ENCODE assay signal across 17 cellular contexts in the genomic region with DNA sequence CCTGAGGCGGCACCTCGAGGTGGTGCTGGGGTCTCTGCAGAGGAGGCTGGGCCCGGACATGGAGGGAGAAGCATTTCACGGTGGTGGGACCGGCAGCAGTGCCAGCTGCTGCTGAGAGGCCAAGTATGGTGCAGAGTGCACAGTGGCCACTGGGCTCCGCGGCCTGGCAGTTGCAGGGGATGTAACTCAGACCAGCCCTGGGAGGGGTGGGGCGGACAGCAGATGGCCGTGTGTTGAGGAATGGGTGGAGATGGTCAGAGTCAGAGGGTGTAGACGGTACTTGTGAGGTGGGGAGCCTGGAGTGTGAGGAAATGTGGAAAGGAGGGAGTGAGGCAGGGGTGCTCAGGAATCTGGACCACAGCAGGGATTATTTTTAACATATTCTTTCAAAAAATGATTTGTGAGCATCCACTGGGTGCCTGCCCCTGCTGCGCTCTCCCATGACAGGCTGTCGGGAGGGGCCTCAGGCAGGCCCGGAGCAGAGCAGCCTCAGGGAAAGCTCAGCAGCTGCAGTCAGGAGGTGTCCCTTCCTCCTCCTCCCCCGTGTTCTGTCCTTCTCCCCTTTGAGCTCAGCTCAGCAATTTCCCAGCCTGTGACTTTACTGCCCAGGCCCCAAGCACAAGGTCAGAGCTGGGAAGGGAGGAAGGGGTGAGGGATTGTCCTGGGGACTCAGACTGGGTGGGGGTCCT.
DNase-seq lines count a peak whose midpoint lies in the region; ATAC-seq, FAIRE-seq and TF ChIP-seq lines count a peak whose summit lies in the region.
"Had no signal": no experiment of that assay in that cellular context is flagged by ENCODE, and none has a peak within 500 bp of the region (broad histone marks: within the 10 kb centered on the region; RNA-seq: fewer than 3 reads in every experiment).

No MANE protein-coding gene starts in this region.

- no peaks in the 10 kb centered on the region for H3K4me1 ChIP-seq in A549
- no peaks in the 10 kb centered on the region for H3K4me1 ChIP-seq in HEK293 (ENCODE audit: control insufficient read depth, insufficient read depth, low read length)
- H3K4me1 ChIP-seq in vagina, result no peaks in the 10 kb centered on the region
- H3K4me1 ChIP-seq: adrenal gland, esophagus squamous epithelium had no signal

- DNase-seq in A549 (ENCODE audit: low read depth in 1 of 2, low spot score in 1 of 2) (no peak), vagina (ENCODE audit: extremely low spot score in 2 of 2) (no peak), activated gamma-delta T cell (lab: John Stamatoyannopoulos, UW) (no peak), NCI-H2227 treated with DMSO at 0.1 percent for 48 hours (lab: John Stamatoyannopoulos, UW) (no peak)
- DNase-seq in effector memory CD8-positive, alpha-beta T cell, result no peak
- no peak for DNase-seq in natural killer cell treated with Interleukin-12 subunit alpha and Interleukin-12 subunit beta and Interleukin-15 and Interleukin-18, amount 100 ng/mL, for 72 hours (ENCODE audit: low spot score)
- no peak for DNase-seq in activated CD4-positive, alpha-beta T cell treated with anti-CD3 and anti-CD28 coated beads for 1 hour
- DNase-seq: activated CD4-positive, CD25-positive, alpha-beta regulatory T cell; adrenal gland; esophagus squamous epithelium; IMR-90; NCI-H187 treated with DMSO at 0.1 percent for 48 hours; NCI-H446; upper lobe of left lung had no signal

- POLR2A ChIA-PET in A549 (lab: Yijun Ruan, JAX), result no interaction called here
- POLR2A ChIA-PET in HEK293 (lab: Yijun Ruan, JAX), result no interaction called here

- intact Hi-C loops in vagina (cut with DNase I), result no loop called here

- CTCF ChIA-PET in A549 (lab: Yijun Ruan, JAX), result interaction anchor here (0.6 to 1.6 kb wide), 9 partner anchors 11 to 104 kb away, joined by 3 to 6 read pairs (median 4); no protein-coding TSS in a partner anchor
- CTCF ChIA-PET in HEK293 (lab: Yijun Ruan, JAX), result interaction anchor here (1.0 kb wide), 1 partner anchor 11 kb away, joined by 3 read pairs; no protein-coding TSS in a partner anchor

- peaks cover 41 to 44% of the 10 kb centered on the region in 2 donors for H3K4me1 Mint-ChIP-seq in effector memory CD8-positive, alpha-beta T cell (ENCODE audit: low read depth in 2 of 2)
- H3K4me1 Mint-ChIP-seq in natural killer cell treated with Interleukin-12 subunit alpha and Interleukin-12 subunit beta and Interleukin-15 and Interleukin-18, amount 100 ng/mL, for 72 hours (ENCODE audit: low read depth in 2 of 2), result peaks cover 45 to 58% of the 10 kb centered on the region in 2 donors

- H3K27me3 ChIP-seq in vagina, result no peaks in the 10 kb centered on the region
- H3K27me3 ChIP-seq: adrenal gland, cardiac muscle cell, esophagus squamous epithelium, upper lobe of left lung had no signal

- TF ChIP-seq POLR2A in A549 (IDR thresholded peaks at IDR 0.05; ENCODE audit: low read length) (no peak), vagina (IDR thresholded peaks at IDR 0.05) (no peak)

- H3K4me3 Mint-ChIP-seq in effector memory CD8-positive, alpha-beta T cell, result peak overlapping the region in 1 of 2 donors; percentile 62
- peak overlapping the region; percentile 38 for H3K4me3 Mint-ChIP-seq in natural killer cell treated with Interleukin-12 subunit alpha and Interleukin-12 subunit beta and Interleukin-15 and Interleukin-18, amount 100 ng/mL, for 72 hours

- H3K4me3 ChIP-seq in A549 (no peak overlapping the region), HEK293 (ENCODE audit: low read depth, low read length) (no peak overlapping the region), vagina (no peak overlapping the region)
- H3K4me3 ChIP-seq: adrenal gland, cardiac muscle cell, esophagus squamous epithelium, lung, upper lobe of left lung had no signal

- no peak overlapping the region for H3K4me2 ChIP-seq in A549

- no peak for FAIRE-seq in A549 (lab: Jason Lieb, UNC)

- H3K27ac Mint-ChIP-seq in effector memory CD8-positive, alpha-beta T cell, result peak overlapping the region; percentile 3 to 70
- H3K27ac Mint-ChIP-seq in natural killer cell treated with Interleukin-12 subunit alpha and Interleukin-12 subunit beta and Interleukin-15 and Interleukin-18, amount 100 ng/mL, for 72 hours, result peak overlapping the region; percentile 50 to 83

- TF ChIP-seq EP300 in A549 (IDR thresholded peaks at IDR 0.05), result no peak

- WGBS in A549 (ENCODE audit: missing lambda C conversion rate), result 81% methylated on average over 14 of the region's 14 CpGs

- H3K9me3 ChIP-seq in A549 (no peaks in the 10 kb centered on the region), HEK293 (ENCODE audit: control insufficient read depth, insufficient read depth, low read depth, low read length) (no peaks in the 10 kb centered on the region), vagina (no peaks in the 10 kb centered on the region)
- H3K9me3 ChIP-seq: adrenal gland, esophagus squamous epithelium, upper lobe of left lung had no signal

- peak; percentile 25 to 35; a peak in 3 of 6 replicates for ATAC-seq in A549
- ATAC-seq in effector memory CD8-positive, alpha-beta T cell (replicated peaks), result no peak
- ATAC-seq in natural killer cell treated with Interleukin-12 subunit alpha and Interleukin-12 subunit beta and Interleukin-15 and Interleukin-18, amount 100 ng/mL, for 72 hours, result no peak

- no peaks in the 10 kb centered on the region for H3K27me3 Mint-ChIP-seq in effector memory CD8-positive, alpha-beta T cell
- H3K27me3 Mint-ChIP-seq in natural killer cell treated with Interleukin-12 subunit alpha and Interleukin-12 subunit beta and Interleukin-15 and Interleukin-18, amount 100 ng/mL, for 72 hours, result no peaks in the 10 kb centered on the region

- H3K27ac ChIP-seq in A549, result no peak overlapping the region
- H3K27ac ChIP-seq in HEK293 (ENCODE audit: extremely low read depth, low read depth, low read length), result no peak overlapping the region
- no peak overlapping the region for H3K27ac ChIP-seq in vagina
- H3K27ac ChIP-seq: adrenal gland, cardiac muscle cell, esophagus squamous epithelium, upper lobe of left lung had no signal

- no peak for TF ChIP-seq RAD21 in A549 (conservative IDR thresholded peaks at IDR 0.05 in 1 of 2, IDR thresholded peaks at IDR 0.05 in 1 of 2)

- TF ChIP-seq CTCF in A549 (IDR thresholded peaks at IDR 0.05) (no peak), HEK293 (tag by site-specific recombination; IDR thresholded peaks at IDR 0.05) (no peak), vagina (IDR thresholded peaks at IDR 0.05) (no peak)

- no peaks in the 10 kb centered on the region for H3K9me3 Mint-ChIP-seq in effector memory CD8-positive, alpha-beta T cell
- peaks cover 9% of the 10 kb centered on the region for H3K9me3 Mint-ChIP-seq in natural killer cell treated with Interleukin-12 subunit alpha and Interleukin-12 subunit beta and Interleukin-15 and Interleukin-18, amount 100 ng/mL, for 72 hours

- peaks cover 28% of the 10 kb centered on the region for H3K36me3 Mint-ChIP-seq in effector memory CD8-positive, alpha-beta T cell (ENCODE audit: insufficient read depth)
- peaks cover 21% of the 10 kb centered on the region for H3K36me3 Mint-ChIP-seq in natural killer cell treated with Interleukin-12 subunit alpha and Interleukin-12 subunit beta and Interleukin-15 and Interleukin-18, amount 100 ng/mL, for 72 hours

- H3K36me3 ChIP-seq in HEK293 (ENCODE audit: control insufficient read depth in 2 of 2, insufficient read depth in 1 of 2, low read length in 2 of 2), result no peaks in the 10 kb centered on the region
- no peaks in the 10 kb centered on the region for H3K36me3 ChIP-seq in vagina
- H3K36me3 ChIP-seq: adrenal gland, cardiac muscle cell, esophagus squamous epithelium, upper lobe of left lung had no signal

TF ChIP-seq in A549, 52 proteins besides CTCF, POLR2A, EP300 and RAD21:
- no peak for TF ChIP-seq CBX2 (IDR thresholded peaks at IDR 0.05; ENCODE audit: borderline replicate concordance, low read depth)
- TF ChIP-seq, protein P1, sequence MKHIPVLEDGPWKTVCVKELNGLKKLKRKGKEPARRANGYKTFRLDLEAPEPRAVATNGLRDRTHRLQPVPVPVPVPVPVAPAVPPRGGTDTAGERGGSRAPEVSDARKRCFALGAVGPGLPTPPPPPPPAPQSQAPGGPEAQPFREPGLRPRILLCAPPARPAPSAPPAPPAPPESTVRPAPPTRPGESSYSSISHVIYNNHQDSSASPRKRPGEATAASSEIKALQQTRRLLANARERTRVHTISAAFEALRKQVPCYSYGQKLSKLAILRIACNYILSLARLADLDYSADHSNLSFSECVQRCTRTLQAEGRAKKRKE (CRISPR knock-in tag; IDR thresholded peaks at IDR 0.05; ENCODE audit: low read depth), result no peak
- TF ChIP-seq ZC3H11A (IDR thresholded peaks at IDR 0.05), result no peak
- TF ChIP-seq KDM1A (IDR thresholded peaks at IDR 0.05; ENCODE audit: low read depth), result no peak
- TF ChIP-seq FOSL2 (IDR thresholded peaks at IDR 0.05), result no peak
- no peak for TF ChIP-seq FOSL2 (CRISPR knock-in tag; IDR thresholded peaks at IDR 0.05)
- TF ChIP-seq HOXB13 (CRISPR knock-in tag; IDR thresholded peaks at IDR 0.05; ENCODE audit: low read depth), result no peak
- no peak for TF ChIP-seq CHD2 (IDR thresholded peaks at IDR 0.05; ENCODE audit: low read length, partially characterized antibody)

TF ChIP-seq in HEK293, 187 proteins besides CTCF, POLR2A, EP300 and RAD21:
- TF ChIP-seq, protein P2, sequence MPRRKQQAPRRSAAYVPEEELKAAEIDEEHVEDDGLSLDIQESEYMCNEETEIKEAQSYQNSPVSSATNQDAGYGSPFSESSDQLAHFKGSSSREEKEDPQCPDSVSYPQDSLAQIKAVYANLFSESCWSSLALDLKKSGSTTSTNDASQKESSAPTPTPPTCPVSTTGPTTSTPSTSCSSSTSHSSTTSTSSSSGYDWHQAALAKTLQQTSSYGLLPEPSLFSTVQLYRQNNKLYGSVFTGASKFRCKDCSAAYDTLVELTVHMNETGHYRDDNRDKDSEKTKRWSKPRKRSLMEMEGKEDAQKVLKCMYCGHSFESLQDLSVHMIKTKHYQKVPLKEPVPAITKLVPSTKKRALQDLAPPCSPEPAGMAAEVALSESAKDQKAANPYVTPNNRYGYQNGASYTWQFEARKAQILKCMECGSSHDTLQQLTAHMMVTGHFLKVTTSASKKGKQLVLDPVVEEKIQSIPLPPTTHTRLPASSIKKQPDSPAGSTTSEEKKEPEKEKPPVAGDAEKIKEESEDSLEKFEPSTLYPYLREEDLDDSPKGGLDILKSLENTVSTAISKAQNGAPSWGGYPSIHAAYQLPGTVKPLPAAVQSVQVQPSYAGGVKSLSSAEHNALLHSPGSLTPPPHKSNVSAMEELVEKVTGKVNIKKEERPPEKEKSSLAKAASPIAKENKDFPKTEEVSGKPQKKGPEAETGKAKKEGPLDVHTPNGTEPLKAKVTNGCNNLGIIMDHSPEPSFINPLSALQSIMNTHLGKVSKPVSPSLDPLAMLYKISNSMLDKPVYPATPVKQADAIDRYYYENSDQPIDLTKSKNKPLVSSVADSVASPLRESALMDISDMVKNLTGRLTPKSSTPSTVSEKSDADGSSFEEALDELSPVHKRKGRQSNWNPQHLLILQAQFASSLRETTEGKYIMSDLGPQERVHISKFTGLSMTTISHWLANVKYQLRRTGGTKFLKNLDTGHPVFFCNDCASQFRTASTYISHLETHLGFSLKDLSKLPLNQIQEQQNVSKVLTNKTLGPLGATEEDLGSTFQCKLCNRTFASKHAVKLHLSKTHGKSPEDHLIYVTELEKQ (tag by site-specific recombination; IDR thresholded peaks at IDR 0.05; ENCODE audit: borderline replicate concordance), result no peak
- peak; percentile 42; the same call in 1 of the 2 replicates for TF ChIP-seq KLF1 (tag by site-specific recombination; IDR thresholded peaks at IDR 0.05)
TF ChIP-seq in HEK293: peak in this region for 1.

Comparison
In these comparisons a context has a peak if more than half of its experiments do, and no peak if none do; other contexts are left out.
1. ATAC-seq: peak in A549 (2 of 2); none in effector memory CD8-positive, alpha-beta T cell (single experiment) and natural killer cell treated with Interleukin-12 subunit alpha and Interleukin-12 subunit beta and Interleukin-15 and Interleukin-18, amount 100 ng/mL, for 72 hours (0 of 2).